ENCODE assay signal across 8 cellular contexts in genomic region chr21:32279377-32279680, GRCh38. TPM values are rescaled to one million over a fixed set of nuclear protein-coding genes. Genes with fewer than 3 reads are reported as not detected.
DNase-seq lines count a peak whose midpoint lies in the region; ATAC-seq and TF ChIP-seq lines count a peak whose summit lies in the region.

No MANE protein-coding gene starts in this region.

- DNase-seq in activated T-cell treated with anti-CD3 and anti-CD28 coated beads, Interleukin-2, amount 50 U/mL, for 24 hours: no peak
- DNase-seq in activated T-cell treated with anti-CD3 and anti-CD28 coated beads, Interleukin-2, amount 50 U/mL, for 48 hours: no peak
- DNase-seq in WERI-Rb-1 (no peak), mesenteric fat pad (ENCODE audit: low spot score) (no peak), NCI-H187 treated with DMSO at 0.1 percent for 48 hours (lab: John Stamatoyannopoulos, UW) (no peak)

- no peaks in the 10 kb centered on the region for H3K27me3 Mint-ChIP-seq in activated T-cell treated with anti-CD3 and anti-CD28 coated beads, Interleukin-2, amount 50 U/mL, for 24 hours

- no peak for TF ChIP-seq CTCF in WERI-Rb-1 (IDR thresholded peaks at IDR 0.05; ENCODE audit: low read depth, low read length)

- peaks cover 32% of the 10 kb centered on the region for H3K4me1 Mint-ChIP-seq in activated T-cell treated with anti-CD3 and anti-CD28 coated beads, Interleukin-2, amount 50 U/mL, for 24 hours (ENCODE audit: low read depth)

- H3K36me3 ChIP-seq in WERI-Rb-1 (peaks cover 7% of the 10 kb centered on the region), iPS-15b (ENCODE audit: control insufficient read depth, insufficient read depth, low read length) (no peaks in the 10 kb centered on the region)

- H3K4me1 ChIP-seq in iPS-15b (ENCODE audit: control insufficient read depth, insufficient read depth, low read length): peaks cover 5% of the 10 kb centered on the region

- peaks cover 46% of the 10 kb centered on the region for H3K36me3 Mint-ChIP-seq in activated T-cell treated with anti-CD3 and anti-CD28 coated beads, Interleukin-2, amount 50 U/mL, for 24 hours (ENCODE audit: low read depth)

- peak overlapping the region; percentile 100 for H3K4me3 Mint-ChIP-seq in activated T-cell treated with anti-CD3 and anti-CD28 coated beads, Interleukin-2, amount 50 U/mL, for 24 hours

- H3K27ac ChIP-seq in WERI-Rb-1 (peak overlapping the region; percentile 34), temporal lobe (ENCODE audit: low read depth, low read length) (peak overlapping the region; percentile 53)

- H3K9me3 ChIP-seq in WERI-Rb-1 (ENCODE audit: severe bottlenecking) (no peaks in the 10 kb centered on the region), iPS-15b (ENCODE audit: control insufficient read depth, insufficient read depth, low read length) (no peaks in the 10 kb centered on the region)

- H3K27ac Mint-ChIP-seq in activated T-cell treated with anti-CD3 and anti-CD28 coated beads, Interleukin-2, amount 50 U/mL, for 24 hours: peak overlapping the region; percentile 98

- H3K4me3 ChIP-seq in WERI-Rb-1 (ENCODE audit: low read depth, low read length) (peak overlapping the region; percentile 79), iPS-15b (ENCODE audit: low read depth, low read length) (peak overlapping the region; percentile 91)

- ATAC-seq in HG02973 (IDR thresholded peaks at IDR 0.05; ENCODE audit: unreplicated experiment): no peak

- peak overlapping the region; percentile 76 for H3K9ac ChIP-seq in iPS-15b (ENCODE audit: low read depth, low read length)

- H3K27me3 ChIP-seq in WERI-Rb-1 (ENCODE audit: insufficient read depth, low read depth, severe bottlenecking): no peaks in the 10 kb centered on the region
- no peaks in the 10 kb centered on the region for H3K27me3 ChIP-seq in iPS-15b (ENCODE audit: control insufficient read depth, insufficient read depth, low read length)

- no peaks in the 10 kb centered on the region for H3K9me3 Mint-ChIP-seq in activated T-cell treated with anti-CD3 and anti-CD28 coated beads, Interleukin-2, amount 50 U/mL, for 24 hours

RNA-seq across cellular contexts. Expression of gene MIS18A, which starts 0.5 kb away (rescaled TPM):
- total RNA-seq in temporal lobe (4.7 TPM), mesenteric fat pad (5.4 TPM)

RNA-seq across cellular contexts. Expression of gene MRAP, which starts 19.3 kb away (rescaled TPM):
- not detected for total RNA-seq in temporal lobe
- 149 TPM for total RNA-seq in mesenteric fat pad

Comparison
In these comparisons a context has a peak if more than half of its experiments do, and no peak if none do; other contexts are left out.
1. RNA of gene MRAP, which starts 19.3 kb away (total RNA-seq): 149 TPM in mesenteric fat pad (single experiment); not detected in temporal lobe (single experiment); every median in the first group is over 100 times any median in the second.